1 cellular context compared by ENCODE assay signal in the genomic region with DNA sequence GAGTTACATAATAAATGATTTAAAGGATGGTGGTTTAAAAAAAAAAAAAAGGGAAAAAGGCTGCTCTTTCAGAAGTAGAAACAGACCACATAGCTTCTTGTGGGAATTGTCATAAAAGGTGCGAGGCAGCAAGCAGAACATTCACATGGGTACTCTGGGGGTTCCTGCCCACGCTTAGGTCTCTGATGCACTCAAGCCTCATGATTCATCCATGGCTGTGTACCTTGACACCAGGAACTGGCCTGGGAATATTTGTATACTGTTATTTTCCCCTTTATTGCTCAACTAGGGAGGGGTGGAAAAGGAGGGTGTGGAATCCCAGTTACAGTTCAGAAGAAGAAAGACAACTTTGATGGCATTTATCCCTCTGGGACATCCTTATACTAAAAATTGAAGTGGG.
TF ChIP-seq lines count a peak whose summit lies in the region.

No MANE protein-coding gene starts in this region.

TF ChIP-seq in GM23338, 12 proteins besides CTCF, POLR2A, EP300 and RAD21 (continued from another document):
- TF ChIP-seq, protein P1, sequence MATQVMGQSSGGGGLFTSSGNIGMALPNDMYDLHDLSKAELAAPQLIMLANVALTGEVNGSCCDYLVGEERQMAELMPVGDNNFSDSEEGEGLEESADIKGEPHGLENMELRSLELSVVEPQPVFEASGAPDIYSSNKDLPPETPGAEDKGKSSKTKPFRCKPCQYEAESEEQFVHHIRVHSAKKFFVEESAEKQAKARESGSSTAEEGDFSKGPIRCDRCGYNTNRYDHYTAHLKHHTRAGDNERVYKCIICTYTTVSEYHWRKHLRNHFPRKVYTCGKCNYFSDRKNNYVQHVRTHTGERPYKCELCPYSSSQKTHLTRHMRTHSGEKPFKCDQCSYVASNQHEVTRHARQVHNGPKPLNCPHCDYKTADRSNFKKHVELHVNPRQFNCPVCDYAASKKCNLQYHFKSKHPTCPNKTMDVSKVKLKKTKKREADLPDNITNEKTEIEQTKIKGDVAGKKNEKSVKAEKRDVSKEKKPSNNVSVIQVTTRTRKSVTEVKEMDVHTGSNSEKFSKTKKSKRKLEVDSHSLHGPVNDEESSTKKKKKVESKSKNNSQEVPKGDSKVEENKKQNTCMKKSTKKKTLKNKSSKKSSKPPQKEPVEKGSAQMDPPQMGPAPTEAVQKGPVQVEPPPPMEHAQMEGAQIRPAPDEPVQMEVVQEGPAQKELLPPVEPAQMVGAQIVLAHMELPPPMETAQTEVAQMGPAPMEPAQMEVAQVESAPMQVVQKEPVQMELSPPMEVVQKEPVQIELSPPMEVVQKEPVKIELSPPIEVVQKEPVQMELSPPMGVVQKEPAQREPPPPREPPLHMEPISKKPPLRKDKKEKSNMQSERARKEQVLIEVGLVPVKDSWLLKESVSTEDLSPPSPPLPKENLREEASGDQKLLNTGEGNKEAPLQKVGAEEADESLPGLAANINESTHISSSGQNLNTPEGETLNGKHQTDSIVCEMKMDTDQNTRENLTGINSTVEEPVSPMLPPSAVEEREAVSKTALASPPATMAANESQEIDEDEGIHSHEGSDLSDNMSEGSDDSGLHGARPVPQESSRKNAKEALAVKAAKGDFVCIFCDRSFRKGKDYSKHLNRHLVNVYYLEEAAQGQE (IDR thresholded peaks at IDR 0.05; ENCODE audit: unreplicated experiment) = no peak
- TF ChIP-seq EZH2phosphoT487 (IDR thresholded peaks at IDR 0.05; ENCODE audit: unreplicated experiment) = no peak
- TF ChIP-seq, protein P2, sequence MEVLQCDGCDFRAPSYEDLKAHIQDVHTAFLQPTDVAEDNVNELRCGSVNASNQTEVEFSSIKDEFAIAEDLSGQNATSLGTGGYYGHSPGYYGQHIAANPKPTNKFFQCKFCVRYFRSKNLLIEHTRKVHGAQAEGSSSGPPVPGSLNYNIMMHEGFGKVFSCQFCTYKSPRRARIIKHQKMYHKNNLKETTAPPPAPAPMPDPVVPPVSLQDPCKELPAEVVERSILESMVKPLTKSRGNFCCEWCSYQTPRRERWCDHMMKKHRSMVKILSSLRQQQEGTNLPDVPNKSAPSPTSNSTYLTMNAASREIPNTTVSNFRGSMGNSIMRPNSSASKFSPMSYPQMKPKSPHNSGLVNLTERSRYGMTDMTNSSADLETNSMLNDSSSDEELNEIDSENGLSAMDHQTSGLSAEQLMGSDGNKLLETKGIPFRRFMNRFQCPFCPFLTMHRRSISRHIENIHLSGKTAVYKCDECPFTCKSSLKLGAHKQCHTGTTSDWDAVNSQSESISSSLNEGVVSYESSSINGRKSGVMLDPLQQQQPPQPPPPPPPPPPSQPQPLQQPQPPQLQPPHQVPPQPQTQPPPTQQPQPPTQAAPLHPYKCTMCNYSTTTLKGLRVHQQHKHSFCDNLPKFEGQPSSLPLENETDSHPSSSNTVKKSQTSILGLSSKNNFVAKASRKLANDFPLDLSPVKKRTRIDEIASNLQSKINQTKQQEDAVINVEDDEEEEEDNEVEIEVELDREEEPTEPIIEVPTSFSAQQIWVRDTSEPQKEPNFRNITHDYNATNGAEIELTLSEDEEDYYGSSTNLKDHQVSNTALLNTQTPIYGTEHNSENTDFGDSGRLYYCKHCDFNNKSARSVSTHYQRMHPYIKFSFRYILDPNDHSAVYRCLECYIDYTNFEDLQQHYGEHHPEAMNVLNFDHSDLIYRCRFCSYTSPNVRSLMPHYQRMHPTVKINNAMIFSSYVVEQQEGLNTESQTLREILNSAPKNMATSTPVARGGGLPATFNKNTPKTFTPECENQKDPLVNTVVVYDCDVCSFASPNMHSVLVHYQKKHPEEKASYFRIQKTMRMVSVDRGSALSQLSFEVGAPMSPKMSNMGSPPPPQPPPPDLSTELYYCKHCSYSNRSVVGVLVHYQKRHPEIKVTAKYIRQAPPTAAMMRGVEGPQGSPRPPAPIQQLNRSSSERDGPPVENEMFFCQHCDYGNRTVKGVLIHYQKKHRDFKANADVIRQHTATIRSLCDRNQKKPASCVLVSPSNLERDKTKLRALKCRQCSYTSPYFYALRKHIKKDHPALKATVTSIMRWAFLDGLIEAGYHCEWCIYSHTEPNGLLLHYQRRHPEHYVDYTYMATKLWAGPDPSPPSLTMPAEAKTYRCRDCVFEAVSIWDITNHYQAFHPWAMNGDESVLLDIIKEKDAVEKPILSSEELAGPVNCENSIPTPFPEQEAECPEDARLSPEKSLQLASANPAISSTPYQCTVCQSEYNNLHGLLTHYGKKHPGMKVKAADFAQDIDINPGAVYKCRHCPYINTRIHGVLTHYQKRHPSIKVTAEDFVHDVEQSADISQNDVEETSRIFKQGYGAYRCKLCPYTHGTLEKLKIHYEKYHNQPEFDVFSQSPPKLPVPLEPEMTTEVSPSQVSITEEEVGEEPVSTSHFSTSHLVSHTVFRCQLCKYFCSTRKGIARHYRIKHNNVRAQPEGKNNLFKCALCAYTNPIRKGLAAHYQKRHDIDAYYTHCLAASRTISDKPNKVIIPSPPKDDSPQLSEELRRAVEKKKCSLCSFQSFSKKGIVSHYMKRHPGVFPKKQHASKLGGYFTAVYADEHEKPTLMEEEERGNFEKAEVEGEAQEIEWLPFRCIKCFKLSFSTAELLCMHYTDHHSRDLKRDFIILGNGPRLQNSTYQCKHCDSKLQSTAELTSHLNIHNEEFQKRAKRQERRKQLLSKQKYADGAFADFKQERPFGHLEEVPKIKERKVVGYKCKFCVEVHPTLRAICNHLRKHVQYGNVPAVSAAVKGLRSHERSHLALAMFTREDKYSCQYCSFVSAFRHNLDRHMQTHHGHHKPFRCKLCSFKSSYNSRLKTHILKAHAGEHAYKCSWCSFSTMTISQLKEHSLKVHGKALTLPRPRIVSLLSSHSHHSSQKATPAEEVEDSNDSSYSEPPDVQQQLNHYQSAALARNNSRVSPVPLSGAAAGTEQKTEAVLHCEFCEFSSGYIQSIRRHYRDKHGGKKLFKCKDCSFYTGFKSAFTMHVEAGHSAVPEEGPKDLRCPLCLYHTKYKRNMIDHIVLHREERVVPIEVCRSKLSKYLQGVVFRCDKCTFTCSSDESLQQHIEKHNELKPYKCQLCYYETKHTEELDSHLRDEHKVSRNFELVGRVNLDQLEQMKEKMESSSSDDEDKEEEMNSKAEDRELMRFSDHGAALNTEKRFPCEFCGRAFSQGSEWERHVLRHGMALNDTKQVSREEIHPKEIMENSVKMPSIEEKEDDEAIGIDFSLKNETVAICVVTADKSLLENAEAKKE (CRISPR knock-in tag; IDR thresholded peaks at IDR 0.05) = no peak
- TF ChIP-seq EZH2 (IDR thresholded peaks at IDR 0.05; ENCODE audit: low read depth, unreplicated experiment) = no peak
TF ChIP-seq in GM23338: peak in this region for 0.
